8 cellular contexts compared by ENCODE assay signal in genomic region chr17:17356149-17356930, GRCh38. TPM values are rescaled to one million over a fixed set of nuclear protein-coding genes. Genes with fewer than 3 reads are reported as not detected.
A peak's percentile ranks its signal among the peaks of the same experiment; 100 is the strongest.
DNase-seq lines count a peak whose midpoint lies in the region; ATAC-seq, FAIRE-seq and TF ChIP-seq lines count a peak whose summit lies in the region.

No MANE protein-coding gene starts in this region.

- in situ Hi-C loops in IMR-90 (cut with MboI; ENCODE audit: low sequenced_read_pairs) = loop anchor here (5.0 to 25.0 kb wide), 4 partner anchors 141 to 531 kb away; partner anchors contain the start of gene RASD1

- H2AFZ ChIP-seq in IMR-90 (replicated peaks; ENCODE audit: low read length, poor library complexity) = peak overlapping the region; percentile 77
- H2AFZ ChIP-seq in OCI-LY3 (ENCODE audit: low read depth, low read length) = peak overlapping the region; percentile 73

- no peaks in the 10 kb centered on the region for H3K79me2 ChIP-seq in OCI-LY3 (ENCODE audit: low read length)

- peak overlapping the region; percentile 21 for H2AK9ac ChIP-seq in IMR-90 (replicated peaks; ENCODE audit: low read depth, low read length, poor library complexity)

- H2BK15ac ChIP-seq in IMR-90 (ENCODE audit: low read depth, low read length) = no peak overlapping the region; the same call in 2 of the 3 replicates

- no peaks in the 10 kb centered on the region for H3K36me3 Mint-ChIP-seq in naive B cell

- no peaks in the 10 kb centered on the region for H3K9me1 ChIP-seq in IMR-90 (ENCODE audit: insufficient read depth, low read length)

- H2AK5ac ChIP-seq in IMR-90 (ENCODE audit: low read depth, low read length) = peak overlapping the region; percentile 18; the same call in 1 of the 2 replicates

- H3K4me2 ChIP-seq in IMR-90 (ENCODE audit: low read depth, low read length) (no peak overlapping the region), OCI-LY3 (ENCODE audit: low read length) (no peak overlapping the region)

- POLR2A ChIA-PET in IMR-90 (lab: Charles Lee; ENCODE audit: unreplicated experiment) = no interaction called here

- H4K20me1 ChIP-seq in IMR-90 (ENCODE audit: insufficient read depth, low read length) (no peaks in the 10 kb centered on the region; the same call in 1 of the 2 replicates), OCI-LY3 (ENCODE audit: insufficient read depth, low read length) (no peaks in the 10 kb centered on the region)

- H3K79me1 ChIP-seq in IMR-90 (ENCODE audit: low read depth in 1 of 2, low read length in 2 of 2) = no peaks in the 10 kb centered on the region

- H2BK20ac ChIP-seq in IMR-90 (ENCODE audit: low read depth, low read length) = no peak overlapping the region

- no peak overlapping the region for H4K5ac ChIP-seq in IMR-90 (ENCODE audit: low read depth, low read length)

- H3K9me3 Mint-ChIP-seq in naive B cell = peaks cover 0 to 21% (median 10%) of the 10 kb centered on the region in 7 donors

- H3K4ac ChIP-seq in IMR-90 (ENCODE audit: low read depth, low read length) = 0 out of 2 replicates have a peak overlapping the region, but pooled peaks have one; percentile 22

- peak overlapping the region; percentile 34; the same call in 1 of the 2 replicates for H4K91ac ChIP-seq in IMR-90 (ENCODE audit: insufficient read depth, low read depth, low read length)

- H3K9me3 ChIP-seq in IMR-90 (ENCODE audit: control insufficient read depth, insufficient read depth, low read length) (0 out of 2 replicates have a peak, but pooled peaks cover 4% of the 10 kb centered on the region), OCI-LY3 (ENCODE audit: insufficient read depth, low read length) (0 out of 2 replicates have a peak, but pooled peaks cover 5% of the 10 kb centered on the region)

- H3K36me3 ChIP-seq in IMR-90 (ENCODE audit: control insufficient read depth, insufficient read depth, low read length) (no peaks in the 10 kb centered on the region), OCI-LY3 (replicated peaks; ENCODE audit: low read depth, low read length) (no peaks in the 10 kb centered on the region)

- TF ChIP-seq CTCF in D721Med (IDR thresholded peaks at IDR 0.05; ENCODE audit: insufficient read depth, missing control alignments) (peak; percentile 82), IMR-90 (conservative IDR thresholded peaks at IDR 0.05; ENCODE audit: low read depth, low read length) (peak; percentile 99), OCI-LY3 (IDR thresholded peaks at IDR 0.05; ENCODE audit: low read depth, low read length) (peak; percentile 86)

- peak; percentile 70; the same call in 1 of the 2 replicates for TF ChIP-seq POLR2A in IMR-90 (IDR thresholded peaks at IDR 0.05; ENCODE audit: low read depth, low read length)

- 65% methylated on average over 9 of the region's 10 CpGs; no CpG with 5 or more reads in 1 of the 2 experiments for WGBS in IMR-90 (ENCODE audit: extremely low coverage in 2 of 2, insufficient read length in 1 of 2), 2 experiments

- H3K27me3 Mint-ChIP-seq in naive B cell = no peaks in the 10 kb centered on the region

- H3K9ac ChIP-seq in IMR-90 (ENCODE audit: low read depth, low read length) = no peak overlapping the region
- no peak overlapping the region for H3K9ac ChIP-seq in OCI-LY3 (ENCODE audit: low read length)

- FAIRE-seq in D721Med (lab: Jason Lieb, UNC) = peak; percentile 41

- peaks cover 2% of the 10 kb centered on the region; the same call in 1 of the 2 replicates for H3K4me1 ChIP-seq in IMR-90 (ENCODE audit: control insufficient read depth, insufficient read depth, low read length)
- peaks cover 9% of the 10 kb centered on the region; the same call in 1 of the 2 replicates for H3K4me1 ChIP-seq in OCI-LY3 (ENCODE audit: low read length)

- peak overlapping the region; percentile 38; the same call in 1 of the 2 replicates for H2BK120ac ChIP-seq in IMR-90 (ENCODE audit: low read depth, low read length)

- H3K56ac ChIP-seq in IMR-90 (ENCODE audit: extremely low read depth, insufficient read depth, low read length) = no peak overlapping the region

- dilution Hi-C loops in IMR-90 (cut with HindIII; ENCODE audit: low sequenced_read_pairs, unreplicated experiment) = no loop called here

- no peak overlapping the region for H3K14ac ChIP-seq in IMR-90 (replicated peaks; ENCODE audit: low read depth, low read length)

- no TSS peak for BruUV-seq in IMR-90 (replicated peaks; lab: Mats Ljungman, UMichigan)

- peaks cover 7% of the 10 kb centered on the region in 3 donors for H3K4me1 Mint-ChIP-seq in naive B cell

- no peak overlapping the region for H3K23ac ChIP-seq in IMR-90 (ENCODE audit: low read depth, low read length)

- H3K27ac ChIP-seq in IMR-90 (ENCODE audit: insufficient read depth, low read length) (no peak overlapping the region), OCI-LY3 (ENCODE audit: low read length) (no peak overlapping the region)

- TF ChIP-seq RAD21 in IMR-90 (IDR thresholded peaks at IDR 0.05; ENCODE audit: low read length) = peak; percentile 100

- no peak overlapping the region for H3K4me3 ChIP-seq in IMR-90 (ENCODE audit: insufficient read depth, low read depth, low read length)
- no peak overlapping the region for H3K4me3 ChIP-seq in OCI-LY3 (ENCODE audit: low read length)

- H3K27me3 ChIP-seq in IMR-90 (ENCODE audit: control insufficient read depth, insufficient read depth, low read length) (no peaks in the 10 kb centered on the region; the same call in 1 of the 2 replicates), OCI-LY3 (ENCODE audit: low read depth, low read length) (no peaks in the 10 kb centered on the region)

- H3K18ac ChIP-seq in IMR-90 (ENCODE audit: low read depth, low read length) = no peak overlapping the region

- intact Hi-C loops in IMR-90 (cut with micrococcal nuclease) = loop anchor here (1.0 to 10.0 kb wide), 7 partner anchors 121 to 678 kb away; partner anchors contain the start of genes ATPAF2, GID4 and RASD1

- ATAC-seq in IMR-90 (ENCODE audit: low read depth) = peak; percentile 98
- ATAC-seq in esophagus mucosa = peak; percentile 87
- peak; percentile 57 to 74 for ATAC-seq in naive B cell (ENCODE audit: low read depth in 2 of 2)
- no peak for ATAC-seq in GM19023 (IDR thresholded peaks at IDR 0.05; ENCODE audit: unreplicated experiment)

- peak; percentile 76 for DNase-seq in D721Med (ENCODE audit: insufficient read length, low spot score)
- peak; percentile 85 for DNase-seq in IMR-90
- DNase-seq in activated T-cell treated with anti-CD3 and anti-CD28 coated beads for 24 hours (ENCODE audit: low read depth) = peak; percentile 62
- DNase-seq in naive B cell = peak; percentile 56
- DNase-seq in stimulated activated CD8-positive, alpha-beta memory T cell treated with anti-CD3 and anti-CD28 coated beads, Interleukin-7, amount 100 ng/mL, for 4 hours (ENCODE audit: low read depth in 2 of 2) = peak; percentile 32 to 37

- no peak overlapping the region for H3K27ac Mint-ChIP-seq in naive B cell

- no peak overlapping the region for H2BK5ac ChIP-seq in IMR-90 (ENCODE audit: low read depth, low read length, poor library complexity, severe bottlenecking)

- no peak overlapping the region for H3K4me3 Mint-ChIP-seq in naive B cell

- CTCF ChIA-PET in IMR-90 (lab: Yijun Ruan, JAX) = interaction anchor here (0.5 to 2.2 kb wide), 7 partner anchors 141 to 508 kb away, joined by 3 to 16 read pairs (median 3); no protein-coding TSS in a partner anchor

- H4K8ac ChIP-seq in IMR-90 (ENCODE audit: low read depth in 2 of 2, low read length in 2 of 2) = peak overlapping the region in 1 of 2 experiments; percentile 73; a peak in 1 of 4 replicates

TF ChIP-seq in IMR-90, 13 proteins besides CTCF, POLR2A, EP300 and RAD21:
- peak; percentile 100 for TF ChIP-seq SMC3 (IDR thresholded peaks at IDR 0.05; ENCODE audit: low read depth, low read length)
- TF ChIP-seq CHD1 (IDR thresholded peaks at IDR 0.05; ENCODE audit: low read depth, low read length) = peak; percentile 76; the same call in 1 of the 2 replicates
- no peak; the same call in 1 of the 2 replicates for TF ChIP-seq BHLHE40 (IDR thresholded peaks at IDR 0.05; ENCODE audit: low read depth, low read length)

RNA-seq across cellular contexts. Expression of gene NT5M, which starts 53.2 kb away (rescaled TPM):
- total RNA-seq in IMR-90 (2012; rRNA removed) = 0.18 and 0.28 TPM in 2 replicates
- 0.32 and 0.55 TPM in 2 replicates for polyA plus RNA-seq in IMR-90 (2012; rRNA removed)
- 0.11 and 0.51 TPM in 2 replicates for polyA plus RNA-seq in IMR-90 (2012; cell fraction: cytosol; rRNA removed)
- 0.45 and 1.1 TPM in 2 replicates for polyA plus RNA-seq in IMR-90 (2012; cell fraction: nucleus; rRNA removed; ENCODE audit: low replicate concordance)
- 0.64 TPM for total RNA-seq in esophagus mucosa
- polyA plus RNA-seq in naive B cell (ENCODE audit: low read depth in 6 of 6) = 1 to 10 TPM in 1 of 6 donors, under 1 TPM in 4, not detected in 1; 0.19 to 3.2 (median 0.61) TPM

Comparison
In these comparisons a context has a peak if more than half of its experiments do, and no peak if none do; other contexts are left out.
1. DNase-seq: peak in every context shown above with its lines; median percentile 85 in IMR-90; 76 in D721Med; 62 in activated T-cell treated with anti-CD3 and anti-CD28 coated beads for 24 hours; 56 in naive B cell; 34 in stimulated activated CD8-positive, alpha-beta memory T cell treated with anti-CD3 and anti-CD28 coated beads, Interleukin-7, amount 100 ng/mL, for 4 hours.